Comparison of ENCODE assay signal across 14 cellular contexts in genomic region chr11:12695221-12695794, GRCh38. TPM values are rescaled to one million over a fixed set of nuclear protein-coding genes. Genes with fewer than 3 reads are reported as not detected.
DNase-seq lines count a peak whose midpoint lies in the region; ATAC-seq, FAIRE-seq and TF ChIP-seq lines count a peak whose summit lies in the region.
"Had no signal": no experiment of that assay in that cellular context is flagged by ENCODE, and none has a peak within 500 bp of the region (broad histone marks: within the 10 kb centered on the region; RNA-seq: fewer than 3 reads in every experiment).

No MANE protein-coding gene starts in this region.

- TF ChIP-seq CTCF in A549 (IDR thresholded peaks at IDR 0.05) (no peak), SK-N-SH (IDR thresholded peaks at IDR 0.05) (no peak), gastroesophageal sphincter (IDR thresholded peaks at IDR 0.05) (no peak), psoas muscle (IDR thresholded peaks at IDR 0.05) (no peak), GM20000 (IDR thresholded peaks at IDR 0.05; ENCODE audit: extremely low read depth, missing control alignments) (no peak)

- TF ChIP-seq EP300 in A549 (IDR thresholded peaks at IDR 0.05) (no peak), SK-N-SH (IDR thresholded peaks at IDR 0.05; ENCODE audit: borderline replicate concordance in 1 of 2, low read depth in 1 of 2, low read length in 1 of 2) (peak in 1 of 2 experiments; percentile 74; a peak in 2 of 4 replicates), gastroesophageal sphincter (IDR thresholded peaks at IDR 0.05) (no peak)

- POLR2A ChIA-PET in A549 (lab: Yijun Ruan, JAX) = interaction anchor here (1.1 kb wide), 1 partner anchor 15 kb away, joined by 5 read pairs; no protein-coding TSS in a partner anchor
- POLR2A ChIA-PET in SK-N-SH (lab: Yijun Ruan, JAX) = no interaction called here

- H3K4me2 ChIP-seq in A549 (peak overlapping the region; percentile 90), SK-N-SH (peak overlapping the region; percentile 69)

- intact Hi-C loops in psoas muscle (cut with DNase I) = loop anchor here in 1 of 2 donors (5.0 kb wide), 1 partner anchor 122 kb away; no protein-coding TSS in a partner anchor

- H3K36me3 Mint-ChIP-seq in activated T-cell treated with anti-CD3 and anti-CD28 coated beads, Interleukin-2, amount 50 U/mL, for 4 hours (ENCODE audit: insufficient read depth) = no peaks in the 10 kb centered on the region

- H3K4me3 ChIP-seq in A549 (no peak overlapping the region), SK-N-SH (ENCODE audit: low read depth in 2 of 2, low read length in 1 of 2) (0 out of 4 replicates have a peak overlapping the region, but pooled peaks of 1 of the 2 experiments have one; percentile 0), gastroesophageal sphincter (no peak overlapping the region), psoas muscle (peak overlapping the region; percentile 55)
- H3K4me3 ChIP-seq: testis had no signal

- ATAC-seq in A549 (no peak), gastroesophageal sphincter (no peak), psoas muscle (no peak)
- ATAC-seq in activated T-cell treated with anti-CD3 and anti-CD28 coated beads, Interleukin-2, amount 50 U/mL, for 4 hours = no peak
- ATAC-seq: T-helper 17 cell had no signal

- TF ChIP-seq POLR2A in A549 (IDR thresholded peaks at IDR 0.05; ENCODE audit: low read length) = no peak
- TF ChIP-seq POLR2A in gastroesophageal sphincter (IDR thresholded peaks at IDR 0.05) = no peak

- 92% methylated on average over 2 of the region's 2 CpGs for WGBS in A549 (ENCODE audit: missing lambda C conversion rate)
- WGBS in SK-N-SH (ENCODE audit: low lambda C conversion rate) = 16% methylated on average over 2 of the region's 2 CpGs
- 62% methylated on average over 2 of the region's 2 CpGs; no CpG with 5 or more reads in 1 of the 2 donors for WGBS in gastroesophageal sphincter (ENCODE audit: low coverage in 1 of 2), 2 donors
- WGBS in psoas muscle, 3 donors = 34 to 60% (median 37%) methylated on average over 2 of the region's 2 CpGs

- H3K4me1 Mint-ChIP-seq in activated T-cell treated with anti-CD3 and anti-CD28 coated beads, Interleukin-2, amount 50 U/mL, for 4 hours (ENCODE audit: low read depth) = peaks cover 9% of the 10 kb centered on the region

- H3K9me2 ChIP-seq in SK-N-SH = no peaks in the 10 kb centered on the region

- no peaks in the 10 kb centered on the region for H3K27me3 ChIP-seq in SK-N-SH (ENCODE audit: insufficient read depth)
- no peaks in the 10 kb centered on the region for H3K27me3 ChIP-seq in gastroesophageal sphincter
- H3K27me3 ChIP-seq in psoas muscle (ENCODE audit: insufficient read depth in 3 of 3, low read length in 2 of 3) = no peaks in the 10 kb centered on the region
- H3K27me3 ChIP-seq: testis had no signal

- peaks cover 54% of the 10 kb centered on the region for H3F3A ChIP-seq in SK-N-SH (replicated peaks; ENCODE audit: insufficient read depth)

- no peaks in the 10 kb centered on the region for H3K9me3 ChIP-seq in A549
- no peaks in the 10 kb centered on the region for H3K9me3 ChIP-seq in SK-N-SH
- no peaks in the 10 kb centered on the region for H3K9me3 ChIP-seq in gastroesophageal sphincter
- no peaks in the 10 kb centered on the region for H3K9me3 ChIP-seq in psoas muscle
- H3K9me3 ChIP-seq: testis had no signal

- H4K20me1 ChIP-seq in SK-N-SH (ENCODE audit: insufficient read depth) = peaks cover 12% of the 10 kb centered on the region; the same call in 1 of the 2 replicates

- CTCF ChIA-PET in A549 (lab: Yijun Ruan, JAX) = interaction anchor here (1.2 to 1.3 kb wide), 2 partner anchors 15 to 407 kb away, joined by 4 read pairs; no protein-coding TSS in a partner anchor
- CTCF ChIA-PET in SK-N-SH (lab: Yijun Ruan, JAX) = interaction anchor here (0.8 kb wide), 1 partner anchor 194 kb away, joined by 4 read pairs; no protein-coding TSS in a partner anchor

- H3K4me3 Mint-ChIP-seq in activated T-cell treated with anti-CD3 and anti-CD28 coated beads, Interleukin-2, amount 50 U/mL, for 4 hours = no peak overlapping the region
- H3K4me3 Mint-ChIP-seq: activated CD4-positive, alpha-beta memory T cell treated with anti-CD3 and anti-CD28 coated beads, Interleukin-2, amount 10 ng/mL, durations not matched to agents 7 days and 5 days; activated naive CD4-positive, alpha-beta T cell treated with anti-CD3 and anti-CD28 coated beads for 36 hours; T-helper 17 cell had no signal

- no peak overlapping the region for H2AFZ ChIP-seq in SK-N-SH (ENCODE audit: low read depth)

- H3K27ac ChIP-seq in A549 (peak overlapping the region; percentile 92 to 94), SK-N-SH (ENCODE audit: low read depth in 2 of 2, low read length in 1 of 2) (peak overlapping the region; percentile 96 to 100), gastroesophageal sphincter (peak overlapping the region; percentile 8 to 82 (median 78)), psoas muscle (peak overlapping the region; percentile 95)

- H3K27me3 Mint-ChIP-seq in activated T-cell treated with anti-CD3 and anti-CD28 coated beads, Interleukin-2, amount 50 U/mL, for 4 hours (ENCODE audit: low read depth) = peaks cover 60% of the 10 kb centered on the region

- H3K9me3 Mint-ChIP-seq in activated T-cell treated with anti-CD3 and anti-CD28 coated beads, Interleukin-2, amount 50 U/mL, for 4 hours = no peaks in the 10 kb centered on the region
- H3K9me3 Mint-ChIP-seq: activated CD4-positive, alpha-beta memory T cell treated with anti-CD3 and anti-CD28 coated beads, Interleukin-2, amount 10 ng/mL, durations not matched to agents 7 days and 5 days; activated naive CD4-positive, alpha-beta T cell treated with anti-CD3 and anti-CD28 coated beads for 36 hours had no signal

- H3K9ac ChIP-seq in SK-N-SH = peak overlapping the region; percentile 87; the same call in 1 of the 2 replicates

- H3K36me3 ChIP-seq in SK-N-SH (replicated peaks in 1 of 2; ENCODE audit: control insufficient read depth in 1 of 2, insufficient read depth in 2 of 2, low read length in 1 of 2) (peaks cover 0 to 4% of the 10 kb centered on the region in 2 experiments), gastroesophageal sphincter (no peaks in the 10 kb centered on the region), psoas muscle (ENCODE audit: insufficient read depth in 1 of 2, low read depth in 1 of 2) (no peaks in the 10 kb centered on the region)

- H3K4me1 ChIP-seq in A549 (peaks cover 93% of the 10 kb centered on the region), SK-N-SH (ENCODE audit: control insufficient read depth in 1 of 2, insufficient read depth in 2 of 2, low read depth in 1 of 2, low read length in 1 of 2) (peaks cover 68 to 69% of the 10 kb centered on the region in 2 experiments), gastroesophageal sphincter (peaks cover 15 to 75% (median 26%) of the 10 kb centered on the region in 3 donors), psoas muscle (peaks cover 88% of the 10 kb centered on the region)

- FAIRE-seq in A549 (lab: Jason Lieb, UNC) = no peak

- no peak for TF ChIP-seq RAD21 in A549 (conservative IDR thresholded peaks at IDR 0.05 in 1 of 2, IDR thresholded peaks at IDR 0.05 in 1 of 2)
- no peak for TF ChIP-seq RAD21 in SK-N-SH (IDR thresholded peaks at IDR 0.05; ENCODE audit: low read length)

- no peak for DNase-seq in A549 (ENCODE audit: low read depth in 1 of 2, low spot score in 1 of 2)
- DNase-seq in SK-N-SH = no peak
- no peak for DNase-seq in psoas muscle
- DNase-seq in GM19240 (ENCODE audit: insufficient read length, low spot score) = no peak
- no peak for DNase-seq in GM20000 (ENCODE audit: low spot score)
- no peak for DNase-seq in GM19238 (ENCODE audit: insufficient read length, low spot score)
- DNase-seq in activated T-cell treated with anti-CD3 and anti-CD28 coated beads, Interleukin-2, amount 50 U/mL, for 4 hours = no peak
- DNase-seq: activated CD4-positive, alpha-beta memory T cell treated with anti-CD3 and anti-CD28 coated beads, Interleukin-2, amount 10 ng/mL, durations not matched to agents 7 days and 5 days; activated naive CD4-positive, alpha-beta T cell treated with anti-CD3 and anti-CD28 coated beads for 36 hours; dermis blood vessel endothelial cell; NCI-H2171 treated with DMSO at 0.1 percent for 48 hours; T-helper 17 cell; testis had no signal

- peaks cover 89% of the 10 kb centered on the region for H3K79me2 ChIP-seq in SK-N-SH (ENCODE audit: insufficient read depth)

TF ChIP-seq in A549, 52 proteins besides CTCF, POLR2A, EP300 and RAD21 (continues in another document):
- no peak for TF ChIP-seq NPAS2 (CRISPR knock-in tag; IDR thresholded peaks at IDR 0.05; ENCODE audit: borderline replicate concordance)

TF ChIP-seq in SK-N-SH, 30 proteins besides CTCF, POLR2A, EP300 and RAD21:
- no peak for TF ChIP-seq POLR2AphosphoS5 (IDR thresholded peaks at IDR 0.05; ENCODE audit: low read depth, low read length)
- peak; percentile 87 for TF ChIP-seq RCOR1 (IDR thresholded peaks at IDR 0.05; ENCODE audit: low read length)
- TF ChIP-seq FOSL2 (IDR thresholded peaks at IDR 0.05; ENCODE audit: borderline replicate concordance, low read depth) = no peak
- TF ChIP-seq CHD2 (IDR thresholded peaks at IDR 0.05; ENCODE audit: low read length, partially characterized antibody) = peak; percentile 48
- TF ChIP-seq GABPA (IDR thresholded peaks at IDR 0.05; ENCODE audit: low read depth) = no peak
- TF ChIP-seq NRF1 (IDR thresholded peaks at IDR 0.05; ENCODE audit: low read depth, low read length) = no peak
- TF ChIP-seq NFIC (IDR thresholded peaks at IDR 0.05; ENCODE audit: borderline replicate concordance) = no peak
- no peak for TF ChIP-seq MEF2A (IDR thresholded peaks at IDR 0.05; ENCODE audit: borderline replicate concordance, low read depth)
- TF ChIP-seq YY1 (IDR thresholded peaks at IDR 0.05; ENCODE audit: low read depth) = no peak

RNA-seq across cellular contexts. Expression of gene TEAD1, which starts 21.1 kb away (rescaled TPM):
- polyA plus RNA-seq in A549 (2011; rRNA removed) (110 and 112 TPM in 2 replicates), A549 (2017; fragmentation: RNase III; extraction: RNeasy Plus Mini Kit Qiagen cat#74134 plus additional on column Dnase treatment) (110 to 116 TPM (median 111 TPM) in 3 replicates), SK-N-SH (2012; rRNA removed) (31.2 and 37.8 TPM in 2 replicates), psoas muscle (100 to 1,000 TPM in 1 of 3 donors, 10 to 100 TPM in 2; 11.3 to 112 (median 19.6) TPM)
- 29.0 and 41.5 TPM in 2 replicates for polyA plus RNA-seq in A549 (2012; cell fraction: cytosol; rRNA removed)
- 45.0 and 63.7 TPM in 2 replicates for polyA plus RNA-seq in A549 (2012; cell fraction: nucleus; rRNA removed)
- 144 and 157 TPM in 2 replicates for polyA minus RNA-seq in A549 (2011; rRNA and poly(A)+ RNA removed)
- polyA plus RNA-seq in SK-N-SH (2012; cell fraction: cytosol; rRNA removed) = 31.8 and 33.9 TPM in 2 replicates
- 48.4 and 89.7 TPM in 2 replicates for polyA plus RNA-seq in SK-N-SH (2012; cell fraction: nucleus; rRNA removed)
- total RNA-seq in gastroesophageal sphincter (100 to 1,000 TPM; 184 to 272 (median 208) TPM), psoas muscle (100 to 1,000 TPM; 111 to 178 (median 141) TPM)
- 1 to 10 TPM in 1 of 3 donors, under 1 TPM in 2; 0.79 to 1.4 (median 0.90) TPM for total RNA-seq in activated T-cell treated with anti-CD3 and anti-CD28 coated beads, Interleukin-2, amount 50 U/mL, for 4 hours

Comparison
In these comparisons a context has a peak if more than half of its experiments do, and no peak if none do; other contexts are left out.
1. RNA of gene TEAD1, which starts 21.1 kb away (total RNA-seq): 184 to 272 TPM in gastroesophageal sphincter and 111 to 178 TPM in psoas muscle; 0.79 to 1.4 TPM in activated T-cell treated with anti-CD3 and anti-CD28 coated beads, Interleukin-2, amount 50 U/mL, for 4 hours; every median in the first group is over 10 times any median in the second.
2. Of the 12 proteins assayed by ChIP-seq in both A549 and SK-N-SH: peak only in A549: none; only in SK-N-SH: CHD2 and RCOR1; in both: none; in neither: 9; mixed calls (peak in some experiments, not most) for 1.
3. Peak in every context shown above with its lines, with median percentiles within 50 percentile points of each other: H3K27ac ChIP-seq.